Comparison of ENCODE assay signal across 11 cellular contexts in genomic region chr17:40980594-40980993, GRCh38. TPM values are rescaled to one million over a fixed set of nuclear protein-coding genes. Genes with fewer than 3 reads are reported as not detected.
A peak's percentile ranks its signal among the peaks of the same experiment; 100 is the strongest.
DNase-seq lines count a peak whose midpoint lies in the region; ATAC-seq and TF ChIP-seq lines count a peak whose summit lies in the region.
"Had no signal": no experiment of that assay in that cellular context is flagged by ENCODE, and none has a peak within 500 bp of the region (broad histone marks: within the 10 kb centered on the region; RNA-seq: fewer than 3 reads in every experiment).

No MANE protein-coding gene starts in this region.

- H3K36me3 ChIP-seq in SK-N-SH (replicated peaks in 1 of 2; ENCODE audit: control insufficient read depth in 1 of 2, insufficient read depth in 2 of 2, low read length in 1 of 2) (no peaks in the 10 kb centered on the region), ascending aorta (no peaks in the 10 kb centered on the region)

- H3K27me3 Mint-ChIP-seq in glutamatergic neuron (ENCODE audit: unreplicated experiment) = no peaks in the 10 kb centered on the region

- H3K27me3 ChIP-seq in SK-N-SH (ENCODE audit: insufficient read depth) (peaks cover 41% of the 10 kb centered on the region; the same call in 1 of the 2 replicates), ascending aorta (no peaks in the 10 kb centered on the region)

- TF ChIP-seq CTCF in SK-N-SH (IDR thresholded peaks at IDR 0.05) (no peak), glutamatergic neuron (IDR thresholded peaks at IDR 0.05; ENCODE audit: partially characterized antibody, unreplicated experiment) (no peak), ascending aorta (IDR thresholded peaks at IDR 0.05) (no peak)

- no peak overlapping the region for H3K4me3 Mint-ChIP-seq in glutamatergic neuron (ENCODE audit: unreplicated experiment)
- H3K4me3 Mint-ChIP-seq: stimulated activated naive CD8-positive, alpha-beta T cell treated with anti-CD3 and anti-CD28 coated beads, Interleukin-15, amount 100 ng/mL, for 72 hours had no signal

- H3K27ac ChIP-seq in SK-N-SH (ENCODE audit: low read depth in 2 of 2, low read length in 1 of 2) (no peak overlapping the region), ascending aorta (no peak overlapping the region)

- ATAC-seq in SK-N-SH treated with all-trans-retinoic acid at 6 μM for 48 hours (peak; percentile 21), GM18519 (IDR thresholded peaks at IDR 0.05; ENCODE audit: low FRiP score, unreplicated experiment) (no peak)
- ATAC-seq: esophagus mucosa; stimulated activated naive CD8-positive, alpha-beta T cell treated with anti-CD3 and anti-CD28 coated beads, Interleukin-15, amount 100 ng/mL, for 72 hours had no signal

- peaks cover 3% of the 10 kb centered on the region for H3K9me3 Mint-ChIP-seq in glutamatergic neuron (ENCODE audit: unreplicated experiment)
- H3K9me3 Mint-ChIP-seq: stimulated activated naive CD8-positive, alpha-beta T cell treated with anti-CD3 and anti-CD28 coated beads, Interleukin-15, amount 100 ng/mL, for 72 hours had no signal

- POLR2A ChIA-PET in SK-N-SH (lab: Yijun Ruan, JAX) = no interaction called here

- no peak for TF ChIP-seq RAD21 in SK-N-SH (IDR thresholded peaks at IDR 0.05; ENCODE audit: low read length)

- no peaks in the 10 kb centered on the region for H4K20me1 ChIP-seq in SK-N-SH (ENCODE audit: insufficient read depth)

- DNase-seq in SK-N-SH = no peak
- DNase-seq in glutamatergic neuron = peak; percentile 27
- peak; percentile 20 for DNase-seq in smooth muscle cell of the brain vasculature (ENCODE audit: low read depth, low spot score)
- DNase-seq in ascending aorta (ENCODE audit: low spot score in 2 of 2) = no peak
- DNase-seq: NCI-H345; stimulated activated naive CD8-positive, alpha-beta T cell treated with anti-CD3 and anti-CD28 coated beads, Interleukin-15, amount 100 ng/mL, for 72 hours had no signal

- H2AFZ ChIP-seq in SK-N-SH (ENCODE audit: low read depth) = no peak overlapping the region

- no peaks in the 10 kb centered on the region for H3F3A ChIP-seq in SK-N-SH (replicated peaks; ENCODE audit: insufficient read depth)

- H3K4me3 ChIP-seq in SK-N-SH (ENCODE audit: low read depth in 2 of 2, low read length in 1 of 2) (no peak overlapping the region), ascending aorta (no peak overlapping the region)

- no peak overlapping the region for H3K9ac ChIP-seq in SK-N-SH

- TF ChIP-seq EP300 in SK-N-SH (IDR thresholded peaks at IDR 0.05; ENCODE audit: borderline replicate concordance in 1 of 2, low read depth in 1 of 2, low read length in 1 of 2) = no peak

- intact Hi-C loops in ascending aorta (cut with DNase I) = no loop called here

- 11% methylated on average over 7 of the region's 8 CpGs for WGBS in SK-N-SH (ENCODE audit: low lambda C conversion rate)

- H3K27ac Mint-ChIP-seq in glutamatergic neuron (ENCODE audit: unreplicated experiment) = peak overlapping the region; percentile 71
- H3K27ac Mint-ChIP-seq: stimulated activated naive CD8-positive, alpha-beta T cell treated with anti-CD3 and anti-CD28 coated beads, Interleukin-15, amount 100 ng/mL, for 72 hours had no signal

- no peaks in the 10 kb centered on the region for H3K9me2 ChIP-seq in SK-N-SH

- CTCF ChIA-PET in SK-N-SH (lab: Yijun Ruan, JAX) = interaction anchor here (0.6 to 1.4 kb wide), 2 partner anchors 83 to 668 kb away, joined by 3 read pairs; no protein-coding TSS in a partner anchor

- no peaks in the 10 kb centered on the region for H3K79me2 ChIP-seq in SK-N-SH (ENCODE audit: insufficient read depth)

- H3K4me1 Mint-ChIP-seq in glutamatergic neuron (ENCODE audit: low read depth, unreplicated experiment) = peaks cover 9% of the 10 kb centered on the region
- H3K4me1 Mint-ChIP-seq: stimulated activated naive CD8-positive, alpha-beta T cell treated with anti-CD3 and anti-CD28 coated beads, Interleukin-15, amount 100 ng/mL, for 72 hours had no signal

- H3K9me3 ChIP-seq in SK-N-SH = no peaks in the 10 kb centered on the region
- H3K9me3 ChIP-seq in ascending aorta = no peaks in the 10 kb centered on the region

- H3K4me1 ChIP-seq in SK-N-SH (ENCODE audit: control insufficient read depth in 1 of 2, insufficient read depth in 2 of 2, low read depth in 1 of 2, low read length in 1 of 2) (no peaks in the 10 kb centered on the region; a peak in 1 of 4 replicates), ascending aorta (no peaks in the 10 kb centered on the region)

- H3K4me2 ChIP-seq in SK-N-SH = no peak overlapping the region

- no peaks in the 10 kb centered on the region for H3K36me3 Mint-ChIP-seq in glutamatergic neuron (ENCODE audit: unreplicated experiment)

TF ChIP-seq in SK-N-SH treated with all-trans-retinoic acid at 6 μM for 48 hours, 23 proteins besides CTCF, POLR2A, EP300 and RAD21:
- TF ChIP-seq ISL1 (CRISPR knock-in tag; IDR thresholded peaks at IDR 0.05) = no peak
- no peak for TF ChIP-seq PATZ1 (CRISPR knock-in tag; IDR thresholded peaks at IDR 0.05; ENCODE audit: borderline replicate concordance)
- TF ChIP-seq OSR1 (CRISPR knock-in tag; IDR thresholded peaks at IDR 0.05) = no peak
- no peak for TF ChIP-seq TOX (CRISPR knock-in tag; IDR thresholded peaks at IDR 0.05; ENCODE audit: borderline replicate concordance)
TF ChIP-seq in SK-N-SH treated with all-trans-retinoic acid at 6 μM for 48 hours: peak in this region for 0.

TF ChIP-seq in SK-N-SH, 30 proteins besides CTCF, POLR2A, EP300 and RAD21 (continues in another document):
- no peak for TF ChIP-seq TAF1 (IDR thresholded peaks at IDR 0.05; ENCODE audit: borderline replicate concordance, low read depth, low read length)
- no peak; the same call in 1 of the 2 replicates for TF ChIP-seq REST (IDR thresholded peaks at IDR 0.05; ENCODE audit: low read depth, low read length)
- TF ChIP-seq FOXJ3 (CRISPR knock-in tag; IDR thresholded peaks at IDR 0.05) = no peak
- no peak for TF ChIP-seq USF2 (IDR thresholded peaks at IDR 0.05; ENCODE audit: borderline replicate concordance, low read depth, low read length)
- TF ChIP-seq TCF12 (IDR thresholded peaks at IDR 0.05) = no peak
- no peak for TF ChIP-seq ELF1 (IDR thresholded peaks at IDR 0.05)

RNA-seq across cellular contexts. Expression of gene KRT40, which starts 3.5 kb away (rescaled TPM):
- polyA plus RNA-seq in SK-N-SH (2012; rRNA removed) = not detected in 2 replicates
- polyA plus RNA-seq in SK-N-SH (2012; cell fraction: cytosol; rRNA removed) = not detected in 2 replicates
- polyA plus RNA-seq in SK-N-SH (2012; cell fraction: nucleus; rRNA removed) = not detected in 2 replicates
- total RNA-seq in glutamatergic neuron (ENCODE audit: unreplicated experiment) = not detected
- total RNA-seq in ascending aorta = not detected
- total RNA-seq: esophagus mucosa, SK-MEL-5 had no signal
- polyA plus RNA-seq: AG04450 had no signal

RNA-seq across cellular contexts. Expression of gene KRTAP3-3, which starts 13.4 kb away (rescaled TPM):
- polyA plus RNA-seq in SK-N-SH (2012; rRNA removed) = not detected in 2 replicates
- polyA plus RNA-seq in SK-N-SH (2012; cell fraction: cytosol; rRNA removed) = not detected in 2 replicates
- not detected in 2 replicates for polyA plus RNA-seq in SK-N-SH (2012; cell fraction: nucleus; rRNA removed)
- total RNA-seq in glutamatergic neuron (ENCODE audit: unreplicated experiment) (not detected), ascending aorta (not detected)
- total RNA-seq: esophagus mucosa, SK-MEL-5 had no signal
- polyA plus RNA-seq: AG04450 had no signal

RNA-seq across cellular contexts. Expression of gene KRT39, which starts 13.8 kb away (rescaled TPM):
- not detected in 2 replicates for polyA plus RNA-seq in SK-N-SH (2012; rRNA removed)
- polyA plus RNA-seq in SK-N-SH (2012; cell fraction: cytosol; rRNA removed) = not detected in 2 replicates
- polyA plus RNA-seq in SK-N-SH (2012; cell fraction: nucleus; rRNA removed) = not detected in 2 replicates
- not detected for total RNA-seq in glutamatergic neuron (ENCODE audit: unreplicated experiment)
- not detected for total RNA-seq in ascending aorta
- total RNA-seq: esophagus mucosa, SK-MEL-5 had no signal

RNA-seq across cellular contexts. Expression of gene KRTAP3-2, which starts 19.1 kb away (rescaled TPM):
- polyA plus RNA-seq in SK-N-SH (2012; rRNA removed) = not detected in 2 replicates
- polyA plus RNA-seq in SK-N-SH (2012; cell fraction: cytosol; rRNA removed) = not detected in 2 replicates
- not detected in 2 replicates for polyA plus RNA-seq in SK-N-SH (2012; cell fraction: nucleus; rRNA removed)
- total RNA-seq in glutamatergic neuron (ENCODE audit: unreplicated experiment) (not detected), ascending aorta (not detected)
- total RNA-seq: esophagus mucosa, SK-MEL-5 had no signal
- polyA plus RNA-seq: AG04450 had no signal

RNA-seq across cellular contexts. Expression of gene KRTAP3-1, which starts 28.3 kb away (rescaled TPM):
- not detected in 2 replicates for polyA plus RNA-seq in SK-N-SH (2012; rRNA removed)
- not detected in 2 replicates for polyA plus RNA-seq in SK-N-SH (2012; cell fraction: cytosol; rRNA removed)
- polyA plus RNA-seq in SK-N-SH (2012; cell fraction: nucleus; rRNA removed) = not detected in 2 replicates
- total RNA-seq in glutamatergic neuron (ENCODE audit: unreplicated experiment) (not detected), ascending aorta (not detected)
- total RNA-seq: esophagus mucosa, SK-MEL-5 had no signal
- polyA plus RNA-seq: AG04450 had no signal

Comparison
In these comparisons a context has a peak if more than half of its experiments do, and no peak if none do; other contexts are left out.
1. DNase-seq: peak in glutamatergic neuron (single experiment) and smooth muscle cell of the brain vasculature (single experiment); none in SK-N-SH (single experiment) and ascending aorta (0 of 2).